In the genomic region with DNA sequence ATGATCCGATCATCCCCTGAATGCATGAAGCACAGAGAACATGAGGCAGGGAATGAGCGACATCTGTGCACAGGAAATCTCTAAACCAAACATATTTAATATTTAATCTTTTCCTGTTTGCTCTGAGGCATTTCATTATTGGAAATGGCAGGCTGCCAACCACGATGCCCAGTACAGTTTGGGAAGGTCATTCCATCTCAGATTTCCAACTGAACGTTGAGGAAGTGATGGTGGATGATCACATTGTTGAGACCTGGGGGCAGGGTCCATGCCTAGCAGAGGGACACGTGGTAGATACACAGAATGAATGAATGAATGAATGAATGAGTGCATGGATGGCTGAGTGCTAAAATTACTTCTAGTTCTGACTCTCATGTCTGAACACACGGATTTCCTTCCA, we compare ENCODE assay signal across 1 cellular context.
TF ChIP-seq lines count a peak whose summit lies in the region.

No MANE protein-coding gene starts in this region.

TF ChIP-seq in IMR-90, 13 proteins besides CTCF, POLR2A, EP300 and RAD21:
- TF ChIP-seq NFE2L2 (IDR thresholded peaks at IDR 0.05; ENCODE audit: low read depth, low read length) = no peak
- TF ChIP-seq MXI1 (IDR thresholded peaks at IDR 0.05; ENCODE audit: borderline replicate concordance, low read depth, low read length) = no peak
- TF ChIP-seq MAFK (IDR thresholded peaks at IDR 0.05; ENCODE audit: low read depth, low read length) = no peak
- no peak for TF ChIP-seq FOS (IDR thresholded peaks at IDR 0.05; ENCODE audit: low read depth, low read length)
- TF ChIP-seq RFX5 (IDR thresholded peaks at IDR 0.05; ENCODE audit: low read depth, low read length) = no peak
- no peak for TF ChIP-seq USF2 (IDR thresholded peaks at IDR 0.05; ENCODE audit: low read depth, low read length)
- no peak for TF ChIP-seq CHD1 (IDR thresholded peaks at IDR 0.05; ENCODE audit: low read depth, low read length)
- no peak for TF ChIP-seq MAZ (IDR thresholded peaks at IDR 0.05; ENCODE audit: borderline replicate concordance, low read depth, low read length)
- no peak for TF ChIP-seq RCOR1 (IDR thresholded peaks at IDR 0.05; ENCODE audit: insufficient replicate concordance, low read length)
- no peak for TF ChIP-seq SMC3 (IDR thresholded peaks at IDR 0.05; ENCODE audit: low read depth, low read length)
- TF ChIP-seq ELK1 (IDR thresholded peaks at IDR 0.05; ENCODE audit: borderline replicate concordance, low read depth, low read length) = no peak
- no peak for TF ChIP-seq CEBPB (IDR thresholded peaks at IDR 0.05; ENCODE audit: low read depth, low read length)
- no peak for TF ChIP-seq BHLHE40 (IDR thresholded peaks at IDR 0.05; ENCODE audit: low read depth, low read length)
TF ChIP-seq in IMR-90: peak in this region for 0.
